Comparison of ENCODE assay signal across 12 cellular contexts in genomic region chr4:81523672-81524436, GRCh38. TPM values are rescaled to one million over a fixed set of nuclear protein-coding genes. Genes with fewer than 3 reads are reported as not detected.
DNase-seq lines count a peak whose midpoint lies in the region; ATAC-seq, FAIRE-seq and TF ChIP-seq lines count a peak whose summit lies in the region.
"Had no signal": no experiment of that assay in that cellular context is flagged by ENCODE, and none has a peak within 500 bp of the region (broad histone marks: within the 10 kb centered on the region; RNA-seq: fewer than 3 reads in every experiment).

No MANE protein-coding gene starts in this region.

- peaks cover 5% of the 10 kb centered on the region for H3K4me1 Mint-ChIP-seq in progenitor cell of endocrine pancreas (ENCODE audit: low read depth)

- no peak overlapping the region for H3K4me3 ChIP-seq in left lung

- H3K27me3 ChIP-seq in left lung: no peaks in the 10 kb centered on the region

- no peaks in the 10 kb centered on the region for H3K9me3 Mint-ChIP-seq in progenitor cell of endocrine pancreas (ENCODE audit: low read depth)

- H3K27ac Mint-ChIP-seq in progenitor cell of endocrine pancreas: no peak overlapping the region
- H3K27ac Mint-ChIP-seq: activated naive CD8-positive, alpha-beta T cell had no signal

- peak; percentile 58 for ATAC-seq in GM19467 (IDR thresholded peaks at IDR 0.05; ENCODE audit: unreplicated experiment)
- peak; percentile 35 for ATAC-seq in HG03354 (IDR thresholded peaks at IDR 0.05; ENCODE audit: poor library complexity, severe bottlenecking, unreplicated experiment)
- no peak for ATAC-seq in left lung

- no peak for TF ChIP-seq CTCF in progenitor cell of endocrine pancreas (IDR thresholded peaks at IDR 0.05; ENCODE audit: unreplicated experiment)
- TF ChIP-seq CTCF in left lung (IDR thresholded peaks at IDR 0.05): no peak

- H3K27ac ChIP-seq in left lung: no peak overlapping the region

- intact Hi-C loops in left lung (cut with DNase I): no loop called here

- peak; percentile 33 for FAIRE-seq in islet of Langerhans (lab: Jason Lieb, UNC)

- H3K9me3 ChIP-seq in left lung: peaks cover 0 to 12% of the 10 kb centered on the region in 2 donors

- H3K36me3 Mint-ChIP-seq in progenitor cell of endocrine pancreas (ENCODE audit: insufficient read depth): no peaks in the 10 kb centered on the region

- H3K36me3 ChIP-seq in left lung: no peaks in the 10 kb centered on the region

- DNase-seq in COLO829 (ENCODE audit: low spot score) (peak; percentile 50), progenitor cell of endocrine pancreas (ENCODE audit: low spot score, unreplicated experiment) (no peak), cerebellar nuclear complex (lab: John Stamatoyannopoulos, UW) (no peak), GM03348 (ENCODE audit: low spot score) (no peak), left lung (no peak)
- DNase-seq: activated CD4-positive, alpha-beta T cell treated with anti-CD3 and anti-CD28 coated beads, Interleukin-2, amount 50 U/mL, for 4 hours; Karpas-422; NCI-H510A had no signal

- H3K4me3 Mint-ChIP-seq in progenitor cell of endocrine pancreas (ENCODE audit: low read depth): no peak overlapping the region
- H3K4me3 Mint-ChIP-seq: activated naive CD8-positive, alpha-beta T cell had no signal

- peaks cover 3% of the 10 kb centered on the region for H3K27me3 Mint-ChIP-seq in progenitor cell of endocrine pancreas
- H3K27me3 Mint-ChIP-seq: activated naive CD8-positive, alpha-beta T cell had no signal

- peaks cover 0 to 4% of the 10 kb centered on the region in 2 donors for H3K4me1 ChIP-seq in left lung

RNA-seq across cellular contexts. Expression of gene RASGEF1B, which starts 52.1 kb away (rescaled TPM):
- 10.2 and 12.0 TPM in 2 replicates for total RNA-seq in progenitor cell of endocrine pancreas
- total RNA-seq in left lung: 10 to 100 TPM; 24.8 to 34.7 TPM
